In genomic region chrX:3518870-3519269, GRCh38 we compare ENCODE assay signal across 11 cellular contexts.
DNase-seq lines count a peak whose midpoint lies in the region; ATAC-seq and TF ChIP-seq lines count a peak whose summit lies in the region.
"Had no signal": no experiment of that assay in that cellular context is flagged by ENCODE, and none has a peak within 500 bp of the region (broad histone marks: within the 10 kb centered on the region; RNA-seq: fewer than 3 reads in every experiment).

No MANE protein-coding gene starts in this region.

- TF ChIP-seq CTCF in foreskin fibroblast (IDR thresholded peaks at IDR 0.05; ENCODE audit: low read depth, low read length) (no peak), sigmoid colon (IDR thresholded peaks at IDR 0.05) (no peak), esophagus squamous epithelium (IDR thresholded peaks at IDR 0.05) (no peak)

- TF ChIP-seq POLR2A in sigmoid colon (IDR thresholded peaks at IDR 0.05), result no peak
- no peak for TF ChIP-seq POLR2A in esophagus squamous epithelium (IDR thresholded peaks at IDR 0.05)

- H3K27me3 ChIP-seq in SJCRH30 (no peaks in the 10 kb centered on the region), sigmoid colon (no peaks in the 10 kb centered on the region), esophagus squamous epithelium (no peaks in the 10 kb centered on the region)

- no peak for TF ChIP-seq EP300 in sigmoid colon (IDR thresholded peaks at IDR 0.05)

- ATAC-seq in GM21390 (IDR thresholded peaks at IDR 0.05; ENCODE audit: unreplicated experiment) (no peak), HG02610 (IDR thresholded peaks at IDR 0.05; ENCODE audit: unreplicated experiment) (no peak)

- peak overlapping the region; percentile 25; the same call in 1 of the 2 replicates for H3K4me3 ChIP-seq in SJCRH30
- H3K4me3 ChIP-seq in foreskin fibroblast (ENCODE audit: low read depth in 1 of 2, low read length in 2 of 2), result no peak overlapping the region
- no peak overlapping the region for H3K4me3 ChIP-seq in sigmoid colon
- no peak overlapping the region for H3K4me3 ChIP-seq in esophagus squamous epithelium

- peak overlapping the region; percentile 77 for H3K27ac ChIP-seq in SJCRH30
- H3K27ac ChIP-seq in sigmoid colon, result no peak overlapping the region
- peak overlapping the region in 1 of 4 donors; percentile 5 for H3K27ac ChIP-seq in esophagus squamous epithelium

- H3K9me3 ChIP-seq in SJCRH30 (replicated peaks), result no peaks in the 10 kb centered on the region
- H3K9me3 ChIP-seq in sigmoid colon, result no peaks in the 10 kb centered on the region
- no peaks in the 10 kb centered on the region for H3K9me3 ChIP-seq in esophagus squamous epithelium

- DNase-seq in GM04504 (ENCODE audit: low read depth) (peak; percentile 97), SJCRH30 (peak; percentile 70 to 75), foreskin fibroblast (peak; percentile 70 to 76), sigmoid colon (peak; percentile 66), activated T-cell treated with anti-CD3 and anti-CD28 coated beads for 4 hours (no peak), esophagus squamous epithelium (lab: John Stamatoyannopoulos, UW) (no peak)
- DNase-seq: activated naive CD4-positive, alpha-beta T cell treated with anti-CD3 and anti-CD28 coated beads for 36 hours; NCI-H1436; T-helper 9 cell had no signal

- no peaks in the 10 kb centered on the region; the same call in 1 of the 2 replicates for H3K4me1 ChIP-seq in SJCRH30
- no peaks in the 10 kb centered on the region for H3K4me1 ChIP-seq in sigmoid colon
- no peaks in the 10 kb centered on the region for H3K4me1 ChIP-seq in esophagus squamous epithelium

- intact Hi-C loops in sigmoid colon (cut with DNase I) (no loop called here), esophagus squamous epithelium (cut with DNase I) (no loop called here)

- WGBS in sigmoid colon, 2 donors, result 60 to 72% methylated on average over 10 of the region's 10 CpGs
- 23 to 54% methylated on average over 3 to 10 of the region's 10 CpGs for WGBS in esophagus squamous epithelium, 2 donors

- H3K36me3 ChIP-seq in SJCRH30 (no peaks in the 10 kb centered on the region), sigmoid colon (no peaks in the 10 kb centered on the region), esophagus squamous epithelium (no peaks in the 10 kb centered on the region)

Comparison
In these comparisons a context has a peak if more than half of its experiments do, and no peak if none do; other contexts are left out.
1. DNase-seq: peak in GM04504 (single experiment), SJCRH30 (2 of 2), foreskin fibroblast (2 of 2) and sigmoid colon (single experiment); none in activated T-cell treated with anti-CD3 and anti-CD28 coated beads for 4 hours (single experiment) and esophagus squamous epithelium (single experiment).